ENCODE assay signal across 19 cellular contexts in the genomic region with DNA sequence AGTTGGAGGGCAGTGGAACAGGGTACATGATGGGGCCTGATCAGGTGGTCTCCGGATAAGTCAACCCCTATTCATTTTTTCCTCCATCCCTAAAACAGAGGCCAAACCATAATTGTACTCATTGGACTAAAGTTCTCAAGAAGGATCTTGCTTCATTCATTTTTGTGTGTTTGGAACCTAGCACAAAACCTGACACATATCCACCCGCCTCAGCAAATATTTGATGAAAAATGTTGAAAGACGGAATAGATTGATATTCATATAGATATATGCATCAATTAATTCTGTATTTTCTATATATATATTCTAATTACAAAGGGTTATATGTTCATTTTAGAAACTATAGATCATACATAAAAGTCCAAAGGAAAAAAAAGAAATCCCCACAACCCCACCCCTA.
"Had no signal": no experiment of that assay in that cellular context is flagged by ENCODE, and none has a peak within 500 bp of the region (broad histone marks: within the 10 kb centered on the region; RNA-seq: fewer than 3 reads in every experiment).

No MANE protein-coding gene starts in this region.

- H3K9me3 ChIP-seq: breast epithelium, tibial artery, uterus had no signal

- H3K9me3 Mint-ChIP-seq: dendritic cell treated with granulocyte-macrophage colony-stimulating factor and Interleukin-4, amounts not matched to agents 40 ng/mL and 50 ng/mL, for 4 days; nephron had no signal

- H3K27ac ChIP-seq: breast epithelium, epithelial cell of prostate, tibial artery, uterus had no signal

- H3K4me3 ChIP-seq: breast epithelium, tibial artery, uterus had no signal

- H3K4me3 Mint-ChIP-seq: activated CD4-positive, alpha-beta T cell treated with anti-CD3 and anti-CD28 coated beads for 36 hours; dendritic cell treated with granulocyte-macrophage colony-stimulating factor and Interleukin-4, amounts not matched to agents 40 ng/mL and 50 ng/mL, for 4 days; nephron had no signal

- H3K27me3 Mint-ChIP-seq: activated CD4-positive, alpha-beta T cell treated with anti-CD3 and anti-CD28 coated beads for 36 hours; dendritic cell treated with granulocyte-macrophage colony-stimulating factor and Interleukin-4, amounts not matched to agents 40 ng/mL and 50 ng/mL, for 4 days had no signal

- H3K4me1 ChIP-seq: breast epithelium, uterus had no signal

- H3K27ac Mint-ChIP-seq: dendritic cell treated with granulocyte-macrophage colony-stimulating factor and Interleukin-4, amounts not matched to agents 40 ng/mL and 50 ng/mL, for 4 days; nephron had no signal

- ATAC-seq: activated CD4-positive, alpha-beta T cell treated with anti-CD3 and anti-CD28 coated beads for 36 hours had no signal

- H3K4me1 Mint-ChIP-seq: nephron had no signal

- DNase-seq: activated CD4-positive, alpha-beta T cell treated with anti-CD3 and anti-CD28 coated beads for 36 hours; activated gamma-delta T cell treated with Interleukin-2 at 50 U/mL for 16 hours; activated T-cell treated with anti-CD3 and anti-CD28 coated beads, Interleukin-2, amount 50 U/mL, for 48 hours; aorta; effector memory CD4-positive, alpha-beta T cell; foreskin melanocyte; mesenchymal stem cell; nucleus accumbens; posterior cingulate gyrus; retina; stimulated activated CD4-positive, alpha-beta T cell treated with anti-CD3 and anti-CD28 coated beads, Interleukin-15, amount 100 ng/mL, for 24 hours; stimulated activated CD4-positive, alpha-beta T cell treated with anti-CD3 and anti-CD28 coated beads, Interleukin-4, amount 100 ng/mL, for 1 hour; stimulated activated naive CD4-positive, alpha-beta T cell; tibial artery; uterus had no signal
